13 cellular contexts compared by ENCODE assay signal in the genomic region with DNA sequence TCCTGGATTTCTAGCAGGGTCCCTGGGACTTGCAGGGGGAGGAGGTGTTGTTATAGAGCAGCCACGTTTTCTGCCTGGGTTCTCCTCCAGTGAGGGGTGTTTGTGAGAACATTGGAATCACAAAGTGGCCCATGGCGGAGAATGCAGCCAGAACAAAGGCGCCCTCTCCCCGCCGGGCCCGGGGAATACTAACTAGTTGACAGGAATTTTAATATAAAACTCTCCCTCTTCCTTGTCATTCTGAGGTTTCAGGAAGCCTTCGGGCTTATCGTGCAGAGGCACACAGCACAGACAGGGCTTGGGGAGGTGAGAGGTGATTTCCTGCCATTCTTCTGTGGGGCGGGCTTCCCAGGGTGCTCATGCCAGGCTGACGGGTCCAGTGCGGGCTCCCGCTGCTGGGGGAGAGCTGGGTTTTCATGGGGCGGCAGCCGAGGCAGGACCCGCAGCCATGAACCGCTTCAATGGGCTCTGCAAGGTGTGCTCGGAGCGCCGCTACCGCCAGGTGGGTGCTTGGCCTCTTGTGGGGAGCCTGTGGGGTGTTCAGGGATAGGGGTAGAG. TPM values are rescaled to one million over a fixed set of nuclear protein-coding genes. Genes with fewer than 3 reads are reported as not detected.
DNase-seq lines count a peak whose midpoint lies in the region; ATAC-seq, FAIRE-seq and TF ChIP-seq lines count a peak whose summit lies in the region.
"Had no signal": no experiment of that assay in that cellular context is flagged by ENCODE, and none has a peak within 500 bp of the region (broad histone marks: within the 10 kb centered on the region; RNA-seq: fewer than 3 reads in every experiment).

No MANE protein-coding gene starts in this region.

- H3K9ac ChIP-seq in liver (ENCODE audit: low read depth in 1 of 2, low read length in 2 of 2) (no peak overlapping the region), HepG2 (ENCODE audit: insufficient read depth, low read depth, low read length) (no peak overlapping the region)

- H4K20me1 ChIP-seq in HepG2 (ENCODE audit: insufficient read depth, low read length), result no peaks in the 10 kb centered on the region

- H3K4me2 ChIP-seq in HepG2 (ENCODE audit: low read depth, low read length), result no peak overlapping the region

- peaks cover 11% of the 10 kb centered on the region for H3K79me2 ChIP-seq in HepG2 (ENCODE audit: insufficient read depth, low read length)

- H3K27me3 ChIP-seq in liver (ENCODE audit: control insufficient read depth in 4 of 4, insufficient read depth in 4 of 4, low read length in 3 of 4), result no peaks in the 10 kb centered on the region
- no peaks in the 10 kb centered on the region for H3K27me3 ChIP-seq in HepG2 (ENCODE audit: control insufficient read depth in 1 of 2, insufficient read depth in 2 of 2, low read length in 2 of 2)
- H3K27me3 ChIP-seq in right cardiac atrium (ENCODE audit: control insufficient read depth, insufficient read depth), result no peaks in the 10 kb centered on the region
- H3K27me3 ChIP-seq in neuron (ENCODE audit: insufficient read depth, low read length), result no peaks in the 10 kb centered on the region
- no peaks in the 10 kb centered on the region for H3K27me3 ChIP-seq in vagina

- POLR2A ChIA-PET in HepG2 (lab: Yijun Ruan, JAX), result no interaction called here

- peak overlapping the region in 2 of 3 donors; percentile 16 to 27 for H3K4me3 ChIP-seq in liver (ENCODE audit: low read depth in 1 of 3, low read length in 3 of 3)
- no peak overlapping the region for H3K4me3 ChIP-seq in HepG2 (replicated peaks in 1 of 3; ENCODE audit: insufficient read depth in 1 of 3, low read depth in 2 of 3, low read length in 3 of 3)
- peak overlapping the region; percentile 59 for H3K4me3 ChIP-seq in right cardiac atrium (ENCODE audit: low read length)
- peak overlapping the region; percentile 28 for H3K4me3 ChIP-seq in neuron (ENCODE audit: low read length)
- H3K4me3 ChIP-seq in vagina, result peak overlapping the region; percentile 6 to 34

- BruUV-seq in HepG2 (replicated peaks; lab: Mats Ljungman, UMichigan), result no TSS peak

- no peak for TF ChIP-seq CTCF in liver (IDR thresholded peaks at IDR 0.05; ENCODE audit: low read depth, low read length, missing input control)
- no peak for TF ChIP-seq CTCF in HepG2 (CRISPR knock-in tag; IDR thresholded peaks at IDR 0.05)
- TF ChIP-seq CTCF in vagina (IDR thresholded peaks at IDR 0.05), result no peak

- ATAC-seq in HepG2 (no peak), right cardiac atrium (peak; percentile 71 to 83), GM21526 (IDR thresholded peaks at IDR 0.05; ENCODE audit: low FRiP score, unreplicated experiment) (no peak)

- no peaks in the 10 kb centered on the region for H3K36me3 ChIP-seq in liver (ENCODE audit: control insufficient read depth in 4 of 4, insufficient read depth in 3 of 4, low read depth in 1 of 4, low read length in 3 of 4)
- peaks cover 3 to 14% of the 10 kb centered on the region in 2 experiments for H3K36me3 ChIP-seq in HepG2 (replicated peaks in 1 of 2; ENCODE audit: control insufficient read depth in 1 of 2, insufficient read depth in 2 of 2, low read length in 2 of 2)
- H3K36me3 ChIP-seq in neuron (ENCODE audit: insufficient read depth, low read length), result no peaks in the 10 kb centered on the region
- no peaks in the 10 kb centered on the region for H3K36me3 ChIP-seq in vagina

- peak overlapping the region; percentile 9 to 18 for H3K27ac ChIP-seq in liver (ENCODE audit: low read depth in 1 of 2, low read length in 2 of 2)
- no peak overlapping the region for H3K27ac ChIP-seq in HepG2 (ENCODE audit: extremely low read length, insufficient read depth, low read length)
- H3K27ac ChIP-seq in right cardiac atrium (ENCODE audit: low read length), result peak overlapping the region; percentile 92
- H3K27ac ChIP-seq in vagina, result no peak overlapping the region

- H3K4me1 ChIP-seq in liver (ENCODE audit: control insufficient read depth in 4 of 4, insufficient read depth in 4 of 4, low read length in 3 of 4) (peaks cover 14 to 23% (median 20%) of the 10 kb centered on the region in 4 donors), HepG2 (ENCODE audit: insufficient read depth, low read length) (peaks cover 47% of the 10 kb centered on the region), right cardiac atrium (ENCODE audit: control insufficient read depth, insufficient read depth, low read length) (peaks cover 28% of the 10 kb centered on the region), neuron (ENCODE audit: insufficient read depth, low read length) (peaks cover 56% of the 10 kb centered on the region), vagina (no peaks in the 10 kb centered on the region)

- WGBS in liver, result 88% methylated on average over 20 of the region's 20 CpGs
- WGBS in HepG2 (ENCODE audit: low lambda C conversion rate), result 97% methylated on average over 16 of the region's 20 CpGs
- WGBS in right cardiac atrium, result 54% methylated on average over 20 of the region's 20 CpGs

- FAIRE-seq in HepG2 (lab: Jason Lieb, UNC), result no peak
- FAIRE-seq: small intestine had no signal

- no peak for TF ChIP-seq POLR2A in HepG2 (IDR thresholded peaks at IDR 0.05; ENCODE audit: insufficient read depth in 1 of 2, low read depth in 2 of 2, low read length in 2 of 2)
- TF ChIP-seq POLR2A in vagina (IDR thresholded peaks at IDR 0.05), result no peak

- no peaks in the 10 kb centered on the region for H3K9me3 ChIP-seq in liver (ENCODE audit: control insufficient read depth in 4 of 4, low read length in 3 of 4)
- H3K9me3 ChIP-seq in HepG2 (ENCODE audit: low read length), result no peaks in the 10 kb centered on the region
- H3K9me3 ChIP-seq in right cardiac atrium (ENCODE audit: control insufficient read depth, low read length), result no peaks in the 10 kb centered on the region
- no peaks in the 10 kb centered on the region for H3K9me3 ChIP-seq in neuron (ENCODE audit: low read length)
- H3K9me3 ChIP-seq in vagina, result no peaks in the 10 kb centered on the region

- H2AFZ ChIP-seq in HepG2 (ENCODE audit: low read length) (no peak overlapping the region), neuron (ENCODE audit: low read depth, low read length) (peak overlapping the region; percentile 35)

- peak in 1 of 2 donors; percentile 11 for TF ChIP-seq RAD21 in liver (IDR thresholded peaks at IDR 0.05)
- TF ChIP-seq RAD21 in HepG2 (CRISPR knock-in tag; IDR thresholded peaks at IDR 0.05), result no peak

- CTCF ChIA-PET in HepG2 (lab: Yijun Ruan, JAX; ENCODE audit: low intra/inter-chr PET ratio, low total read pairs), result no interaction called here

- DNase-seq in HepG2 (ENCODE audit: low spot score) (no peak), right cardiac atrium (peak; percentile 68 to 84 (median 78)), vagina (ENCODE audit: extremely low spot score in 2 of 2) (no peak), cerebellar cortex (ENCODE audit: low spot score) (no peak), DMS53 treated with DMSO at 0.1 percent for 48 hours (lab: John Stamatoyannopoulos, UW; ENCODE audit: unreplicated experiment) (no peak)
- DNase-seq: activated CD4-positive, alpha-beta T cell treated with anti-CD3 and anti-CD28 coated beads for 1 hour; activated T-cell treated with anti-CD3 and anti-CD28 coated beads, Interleukin-2, amount 50 U/mL, for 24 hours; hypothalamus; NCI-H2029; small intestine had no signal

- intact Hi-C loops in HepG2 (cut with micrococcal nuclease; ENCODE audit: unreplicated experiment), result no loop called here
- intact Hi-C loops in right cardiac atrium (cut with DNase I), result loop anchor here in 3 of 4 donors (10.0 kb wide), 1 partner anchor 46 kb away; no protein-coding TSS in a partner anchor
- intact Hi-C loops in vagina (cut with DNase I), result no loop called here

- in situ Hi-C loops in HepG2 (cut with HindIII; ENCODE audit: extremely low pct_ligation_motif_present, low pct_unique_long_range_greater_than_20kb), result no loop called here

- TF ChIP-seq EP300 in HepG2 (IDR thresholded peaks at IDR 0.05; ENCODE audit: low read depth in 2 of 2, low read length in 2 of 2) (no peak), HepG2 (CRISPR knock-in tag; IDR thresholded peaks at IDR 0.05; ENCODE audit: borderline replicate concordance) (no peak)

TF ChIP-seq in liver, 16 proteins besides CTCF, POLR2A, EP300 and RAD21:
- no peak for TF ChIP-seq HNF4G (IDR thresholded peaks at IDR 0.05)
- peak; percentile 29 for TF ChIP-seq TAF1 (conservative IDR thresholded peaks at IDR 0.05)
- TF ChIP-seq FOXA2 (IDR thresholded peaks at IDR 0.05), result no peak
- TF ChIP-seq NR2F2 (IDR thresholded peaks at IDR 0.05), result peak; percentile 97

TF ChIP-seq in HepG2, 621 proteins besides CTCF, POLR2A, EP300 and RAD21:
- TF ChIP-seq ZNF446 (CRISPR knock-in tag; IDR thresholded peaks at IDR 0.05) (no peak), TBX3 (IDR thresholded peaks at IDR 0.05; ENCODE audit: borderline replicate concordance) (no peak), EEA1 (CRISPR knock-in tag; IDR thresholded peaks at IDR 0.05; ENCODE audit: borderline replicate concordance) (no peak), FOXK1 (CRISPR knock-in tag; IDR thresholded peaks at IDR 0.05; ENCODE audit: borderline replicate concordance, low read depth) (no peak), TGIF2 (CRISPR knock-in tag; IDR thresholded peaks at IDR 0.05) (no peak)

RNA-seq across cellular contexts. Expression of a gene that starts 37.7 kb away (rescaled TPM):
- 10 to 100 TPM; 13.0 to 23.0 TPM for total RNA-seq in liver
- 10 to 100 TPM; 33.7 to 65.0 TPM for polyA plus RNA-seq in liver
- total RNA-seq in HepG2 (2016; rRNA removed; fragmentation: Illumina TruSeq; extraction: Trizol), result 26.7 and 28.8 TPM in 2 replicates
- 6.9 and 7.7 TPM in 2 replicates for total RNA-seq in HepG2 (2016; cell fraction: cytosol; rRNA removed; fragmentation: Illumina TruSeq; extraction: Trizol; ENCODE audit: low read depth)
- total RNA-seq in HepG2 (2016; cell fraction: insoluble cytoplasmic fraction; rRNA removed; fragmentation: Illumina TruSeq; extraction: Trizol), result 21.4 and 28.5 TPM in 2 replicates
- 9.6 and 10.3 TPM in 2 replicates for total RNA-seq in HepG2 (2016; cell fraction: membrane; rRNA removed; fragmentation: Illumina TruSeq; extraction: Trizol)
- total RNA-seq in HepG2 (2016; cell fraction: nucleus; rRNA removed; fragmentation: Illumina TruSeq; extraction: Trizol), result 30.1 and 33.4 TPM in 2 replicates
- 17.1 and 18.9 TPM in 2 replicates for polyA plus RNA-seq in HepG2 (2011; rRNA removed)
- 12.7 and 14.2 TPM in 2 replicates for polyA plus RNA-seq in HepG2 (2011; cell fraction: cytosol; rRNA removed)
- 36.7 and 52.3 TPM in 2 replicates for polyA plus RNA-seq in HepG2 (2011; cell fraction: nucleus; rRNA removed)
- 8.7 and 10.8 TPM in 2 replicates for polyA plus RNA-seq in HepG2 (2012)
- polyA plus RNA-seq in HepG2 (2016; cell fraction: cytosol; fragmentation: Illumina TruSeq; extraction: Trizol; ENCODE audit: low read depth), result 1.8 and 2.0 TPM in 2 replicates
- 13.4 and 19.3 TPM in 2 replicates for polyA plus RNA-seq in HepG2 (2016; cell fraction: insoluble cytoplasmic fraction; fragmentation: Illumina TruSeq; extraction: Trizol; ENCODE audit: low read depth)
- polyA plus RNA-seq in HepG2 (2016; cell fraction: membrane; fragmentation: Illumina TruSeq; extraction: Trizol; ENCODE audit: low read depth), result 4.1 and 4.3 TPM in 2 replicates
- polyA plus RNA-seq in HepG2 (2016; cell fraction: nucleus; fragmentation: Illumina TruSeq; extraction: Trizol; ENCODE audit: insufficient read depth, low read depth), result 30.0 and 36.0 TPM in 2 replicates
- 41.8 and 53.6 TPM in 2 replicates for polyA minus RNA-seq in HepG2 (2011; rRNA and poly(A)+ RNA removed; ENCODE audit: low replicate concordance)
- 12.6 and 16.2 TPM in 2 replicates for polyA minus RNA-seq in HepG2 (2011; cell fraction: cytosol; rRNA and poly(A)+ RNA removed)
- 38.4 and 42.1 TPM in 2 replicates for polyA minus RNA-seq in HepG2 (2011; cell fraction: nucleus; rRNA and poly(A)+ RNA removed)
- total RNA-seq in right cardiac atrium, result 100 to 1,000 TPM; 139 to 184 (median 166) TPM
- 107 TPM for polyA plus RNA-seq in right cardiac atrium
- total RNA-seq in vagina, result 27.0 TPM

Comparison
In these comparisons a context has a peak if more than half of its experiments do, and no peak if none do; other contexts are left out.
1. H3K27ac ChIP-seq: peak in liver (2 of 2) and right cardiac atrium (single experiment); none in HepG2 (single experiment) and vagina (single experiment).
2. H3K4me3 ChIP-seq: peak in liver (2 of 3), right cardiac atrium (single experiment), neuron (single experiment) and vagina (2 of 2); none in HepG2 (0 of 3).
3. ATAC-seq: peak in right cardiac atrium (2 of 2); none in HepG2 (single experiment) and GM21526 (single experiment).
4. DNase-seq: peak in right cardiac atrium (3 of 3); none in HepG2 (single experiment), vagina (0 of 2), cerebellar cortex (single experiment) and DMS53 treated with DMSO at 0.1 percent for 48 hours (single experiment).
5. intact Hi-C loops: an anchor here in right cardiac atrium (10.0 kb wide); none called in HepG2 and vagina.